In genomic region chr5:61904730-61905129, GRCh38 we compare ENCODE assay signal across 17 cellular contexts.
A peak's percentile ranks its signal among the peaks of the same experiment; 100 is the strongest.
DNase-seq lines count a peak whose midpoint lies in the region; ATAC-seq and TF ChIP-seq lines count a peak whose summit lies in the region.
"Had no signal": no experiment of that assay in that cellular context is flagged by ENCODE, and none has a peak within 500 bp of the region (broad histone marks: within the 10 kb centered on the region; RNA-seq: fewer than 3 reads in every experiment).

No MANE protein-coding gene starts in this region.

- H3K9me3 ChIP-seq in sigmoid colon (no peaks in the 10 kb centered on the region), heart left ventricle (no peaks in the 10 kb centered on the region)
- H3K9me3 ChIP-seq: A549; BLaER1 treated with 17β-estradiol and CSF1 and Interleukin-3, amounts not matched to agents 10 nM and 100 nM; Caco-2 had no signal

- intact Hi-C loops in activated CD4-positive, alpha-beta T cell treated with anti-CD3 and anti-CD28 coated beads, Interleukin-2, amount 10 ng/mL, durations not matched to agents 24 days and 14 days (cut with micrococcal nuclease), result no loop called here
- intact Hi-C loops in sigmoid colon (cut with DNase I), result no loop called here
- intact Hi-C loops in heart left ventricle (cut with DNase I), result no loop called here

- DNase-seq in activated CD4-positive, alpha-beta T cell treated with anti-CD3 and anti-CD28 coated beads, Interleukin-2, amount 10 ng/mL, durations not matched to agents 24 days and 14 days, result peak; percentile 26
- no peak for DNase-seq in activated CD4-positive, alpha-beta T cell treated with anti-CD3 and anti-CD28 coated beads, Interleukin-2, amount 10 ng/mL, durations not matched to agents 7 days and 5 days
- DNase-seq in sigmoid colon, result no peak
- no peak for DNase-seq in heart left ventricle
- DNase-seq: AML-193; Caco-2; Calu3; CD4-positive, alpha-beta T cell; CD8-positive, alpha-beta T cell; DMS79 treated with DMSO at 0.1 percent for 48 hours; GF-D8 had no signal

- CTCF ChIA-PET in activated CD4-positive, alpha-beta T cell treated with anti-CD3 and anti-CD28 coated beads, Interleukin-2, amount 10 ng/mL, durations not matched to agents 7 days and 5 days (lab: Charles Lee), result no interaction called here

- no peak overlapping the region for H3K4me3 Mint-ChIP-seq in activated CD4-positive, alpha-beta T cell treated with anti-CD3 and anti-CD28 coated beads, Interleukin-2, amount 10 ng/mL, durations not matched to agents 24 days and 14 days
- H3K4me3 Mint-ChIP-seq in activated CD4-positive, alpha-beta T cell treated with anti-CD3 and anti-CD28 coated beads, Interleukin-2, amount 10 ng/mL, durations not matched to agents 7 days and 5 days, result no peak overlapping the region
- H3K4me3 Mint-ChIP-seq: B cell; CD4-positive, alpha-beta T cell; CD8-positive, alpha-beta T cell had no signal

- H3K27ac ChIP-seq in sigmoid colon, result peak overlapping the region in 3 of 4 donors; percentile 39 to 64 (median 43)
- peak overlapping the region in 1 of 12 donors; percentile 17 for H3K27ac ChIP-seq in heart left ventricle
- H3K27ac ChIP-seq: 22Rv1; A549; BLaER1 treated with 17β-estradiol and CSF1 and Interleukin-3, amounts not matched to agents 10 nM and 100 nM; C4-2B had no signal

- no peak for TF ChIP-seq EP300 in sigmoid colon (IDR thresholded peaks at IDR 0.05)

- no peaks in the 10 kb centered on the region for H3K9me3 Mint-ChIP-seq in activated CD4-positive, alpha-beta T cell treated with anti-CD3 and anti-CD28 coated beads, Interleukin-2, amount 10 ng/mL, durations not matched to agents 24 days and 14 days
- no peaks in the 10 kb centered on the region for H3K9me3 Mint-ChIP-seq in activated CD4-positive, alpha-beta T cell treated with anti-CD3 and anti-CD28 coated beads, Interleukin-2, amount 10 ng/mL, durations not matched to agents 7 days and 5 days
- H3K9me3 Mint-ChIP-seq: CD8-positive, alpha-beta T cell had no signal

- TF ChIP-seq CTCF in sigmoid colon (IDR thresholded peaks at IDR 0.05) (no peak), heart left ventricle (IDR thresholded peaks at IDR 0.05) (no peak)

- no peaks in the 10 kb centered on the region for H3K36me3 Mint-ChIP-seq in activated CD4-positive, alpha-beta T cell treated with anti-CD3 and anti-CD28 coated beads, Interleukin-2, amount 10 ng/mL, durations not matched to agents 24 days and 14 days (ENCODE audit: low read depth)
- no peaks in the 10 kb centered on the region for H3K36me3 Mint-ChIP-seq in activated CD4-positive, alpha-beta T cell treated with anti-CD3 and anti-CD28 coated beads, Interleukin-2, amount 10 ng/mL, durations not matched to agents 7 days and 5 days (ENCODE audit: low read depth)
- H3K36me3 Mint-ChIP-seq: CD8-positive, alpha-beta T cell had no signal

- POLR2A ChIA-PET in activated CD4-positive, alpha-beta T cell treated with anti-CD3 and anti-CD28 coated beads, Interleukin-2, amount 10 ng/mL, durations not matched to agents 7 days and 5 days (lab: Charles Lee), result no interaction called here

- H3K27me3 Mint-ChIP-seq in activated CD4-positive, alpha-beta T cell treated with anti-CD3 and anti-CD28 coated beads, Interleukin-2, amount 10 ng/mL, durations not matched to agents 24 days and 14 days, result no peaks in the 10 kb centered on the region
- H3K27me3 Mint-ChIP-seq in activated CD4-positive, alpha-beta T cell treated with anti-CD3 and anti-CD28 coated beads, Interleukin-2, amount 10 ng/mL, durations not matched to agents 7 days and 5 days, result no peaks in the 10 kb centered on the region
- H3K27me3 Mint-ChIP-seq: B cell; CD4-positive, alpha-beta T cell had no signal

- H3K36me3 ChIP-seq in sigmoid colon, result no peaks in the 10 kb centered on the region
- no peaks in the 10 kb centered on the region for H3K36me3 ChIP-seq in heart left ventricle
- H3K36me3 ChIP-seq: BLaER1 treated with 17β-estradiol and CSF1 and Interleukin-3, amounts not matched to agents 10 nM and 100 nM had no signal

- H3K27me3 ChIP-seq in sigmoid colon (no peaks in the 10 kb centered on the region), heart left ventricle (peaks cover 0 to 7% (median 0%) of the 10 kb centered on the region in 9 donors)
- H3K27me3 ChIP-seq: BLaER1 treated with 17β-estradiol and CSF1 and Interleukin-3, amounts not matched to agents 10 nM and 100 nM had no signal

- no peaks in the 10 kb centered on the region for H3K4me1 Mint-ChIP-seq in activated CD4-positive, alpha-beta T cell treated with anti-CD3 and anti-CD28 coated beads, Interleukin-2, amount 10 ng/mL, durations not matched to agents 24 days and 14 days
- H3K4me1 Mint-ChIP-seq in activated CD4-positive, alpha-beta T cell treated with anti-CD3 and anti-CD28 coated beads, Interleukin-2, amount 10 ng/mL, durations not matched to agents 7 days and 5 days, result no peaks in the 10 kb centered on the region
- H3K4me1 Mint-ChIP-seq: B cell had no signal

- H3K4me3 ChIP-seq in sigmoid colon, result no peak overlapping the region
- H3K4me3 ChIP-seq in heart left ventricle, result no peak overlapping the region
- H3K4me3 ChIP-seq: A549; BLaER1 treated with 17β-estradiol and CSF1 and Interleukin-3, amounts not matched to agents 10 nM and 100 nM had no signal

- ATAC-seq in GM18498 (IDR thresholded peaks at IDR 0.05; ENCODE audit: unreplicated experiment) (no peak), heart left ventricle (no peak)
- ATAC-seq: A549; CD8-positive, alpha-beta T cell had no signal

- peaks cover 0 to 44% (median 30%) of the 10 kb centered on the region in 4 donors for H3K4me1 ChIP-seq in sigmoid colon
- H3K4me1 ChIP-seq in heart left ventricle, result no peaks in the 10 kb centered on the region
- H3K4me1 ChIP-seq: A549; BLaER1 treated with 17β-estradiol and CSF1 and Interleukin-3, amounts not matched to agents 10 nM and 100 nM; Caco-2 had no signal

- TF ChIP-seq POLR2A in sigmoid colon (IDR thresholded peaks at IDR 0.05) (no peak), heart left ventricle (IDR thresholded peaks at IDR 0.05) (no peak)

- WGBS in sigmoid colon, 2 donors, result 79 to 83% methylated on average over 1 of the region's 1 CpG
- 65 to 86% (median 83%) methylated on average over 1 of the region's 1 CpG for WGBS in heart left ventricle, 4 donors

- H3K27ac Mint-ChIP-seq in activated CD4-positive, alpha-beta T cell treated with anti-CD3 and anti-CD28 coated beads, Interleukin-2, amount 10 ng/mL, durations not matched to agents 24 days and 14 days, result no peak overlapping the region
- H3K27ac Mint-ChIP-seq in activated CD4-positive, alpha-beta T cell treated with anti-CD3 and anti-CD28 coated beads, Interleukin-2, amount 10 ng/mL, durations not matched to agents 7 days and 5 days, result no peak overlapping the region
- H3K27ac Mint-ChIP-seq: B cell; CD4-positive, alpha-beta T cell; CD8-positive, alpha-beta T cell had no signal
